Comparison of ENCODE assay signal across 19 cellular contexts in genomic region chr1:244576259-244576892, GRCh38.
DNase-seq lines count a peak whose midpoint lies in the region; ATAC-seq and TF ChIP-seq lines count a peak whose summit lies in the region.
"Had no signal": no experiment of that assay in that cellular context is flagged by ENCODE, and none has a peak within 500 bp of the region (broad histone marks: within the 10 kb centered on the region; RNA-seq: fewer than 3 reads in every experiment).

No MANE protein-coding gene starts in this region.

- H3K27ac Mint-ChIP-seq in activated CD4-positive, alpha-beta memory T cell treated with anti-CD3 and anti-CD28 coated beads, Interleukin-2, amount 10 ng/mL, durations not matched to agents 7 days and 5 days = no peak overlapping the region
- H3K27ac Mint-ChIP-seq: CD4-positive, alpha-beta T cell; HFFc6 had no signal

- no peak for TF ChIP-seq POLR2A in erythroblast (IDR thresholded peaks at IDR 0.05; ENCODE audit: low read length)

- H3K9me3 Mint-ChIP-seq in activated CD4-positive, alpha-beta memory T cell treated with anti-CD3 and anti-CD28 coated beads, Interleukin-2, amount 10 ng/mL, durations not matched to agents 7 days and 5 days = peaks cover 38% of the 10 kb centered on the region

- no peak overlapping the region for H2AFZ ChIP-seq in PC-3 (ENCODE audit: low read length)

- H3K27ac ChIP-seq in HEK293 (ENCODE audit: extremely low read depth, low read depth, low read length) (no peak overlapping the region), PC-3 (ENCODE audit: low read length) (no peak overlapping the region), coronary artery (no peak overlapping the region)
- H3K27ac ChIP-seq: Peyer's patch had no signal

- BruUV-seq in PC-3 (replicated peaks; lab: Mats Ljungman, UMichigan) = no TSS peak

- no peaks in the 10 kb centered on the region for H3K36me3 ChIP-seq in HEK293 (ENCODE audit: control insufficient read depth in 2 of 2, insufficient read depth in 1 of 2, low read length in 2 of 2)
- peaks cover 25% of the 10 kb centered on the region; the same call in 1 of the 2 replicates for H3K36me3 ChIP-seq in PC-3 (ENCODE audit: low read depth, low read length)
- H3K36me3 ChIP-seq: Peyer's patch had no signal

- intact Hi-C loops in PC-3 (cut with micrococcal nuclease) = no loop called here

- TF ChIP-seq CTCF in HEK293 (tag by site-specific recombination; IDR thresholded peaks at IDR 0.05) (no peak), PC-3 (conservative IDR thresholded peaks at IDR 0.05; ENCODE audit: low read depth, low read length) (no peak), coronary artery (IDR thresholded peaks at IDR 0.05) (no peak)

- no peaks in the 10 kb centered on the region for H3K79me2 ChIP-seq in PC-3 (ENCODE audit: low read length)

- H3K4me1 Mint-ChIP-seq in activated CD4-positive, alpha-beta memory T cell treated with anti-CD3 and anti-CD28 coated beads, Interleukin-2, amount 10 ng/mL, durations not matched to agents 7 days and 5 days = no peaks in the 10 kb centered on the region

- H3K27me3 ChIP-seq in PC-3 (ENCODE audit: low read length) = no peaks in the 10 kb centered on the region
- H3K27me3 ChIP-seq: Peyer's patch had no signal

- no peak overlapping the region for H3K9ac ChIP-seq in PC-3 (ENCODE audit: low read length)

- H3K9me2 ChIP-seq in PC-3 (replicated peaks; ENCODE audit: low read length) = no peaks in the 10 kb centered on the region

- H3K36me3 Mint-ChIP-seq in activated CD4-positive, alpha-beta memory T cell treated with anti-CD3 and anti-CD28 coated beads, Interleukin-2, amount 10 ng/mL, durations not matched to agents 7 days and 5 days (ENCODE audit: low read depth) = no peaks in the 10 kb centered on the region

- H3K9me3 ChIP-seq in HEK293 (ENCODE audit: control insufficient read depth, insufficient read depth, low read depth, low read length) = peaks cover 3% of the 10 kb centered on the region; the same call in 1 of the 2 replicates
- H3K9me3 ChIP-seq in PC-3 (ENCODE audit: low read length) = peaks cover 68% of the 10 kb centered on the region

- DNase-seq in ELR (ENCODE audit: low read depth) = peak; percentile 9
- DNase-seq in PC-3 = peak; percentile 21
- DNase-seq in erythroblast (lab: John Stamatoyannopoulos, UW) = peak; percentile 10 to 34
- DNase-seq in NCI-H345 treated with DMSO at 0.1 percent for 48 hours (lab: John Stamatoyannopoulos, UW; ENCODE audit: unreplicated experiment) = no peak
- no peak for DNase-seq in coronary artery (ENCODE audit: low spot score)
- no peak for DNase-seq in activated CD4-positive, alpha-beta memory T cell treated with anti-CD3 and anti-CD28 coated beads, Interleukin-2, amount 10 ng/mL, durations not matched to agents 7 days and 5 days
- DNase-seq: CD4-positive, alpha-beta T cell; COR-L47; GDM1; HFFc6; IMR-90; Kasumi-1; NCI-H1417 treated with DMSO at 0.1 percent for 48 hours; NCI-H187 treated with DMSO at 0.1 percent for 48 hours; NCI-H510A; Peyer's patch; T-helper 1 cell had no signal

- no peak overlapping the region for H3K4me2 ChIP-seq in PC-3 (ENCODE audit: low read length)

- ATAC-seq in PC-3 (no peak), GM19467 (IDR thresholded peaks at IDR 0.05; ENCODE audit: unreplicated experiment) (no peak)

- CTCF ChIA-PET in HEK293 (lab: Yijun Ruan, JAX) = no interaction called here
- CTCF ChIA-PET in PC-3 (lab: Charles Lee) = no interaction called here
- CTCF ChIA-PET in activated CD4-positive, alpha-beta memory T cell treated with anti-CD3 and anti-CD28 coated beads, Interleukin-2, amount 10 ng/mL, durations not matched to agents 7 days and 5 days (lab: Charles Lee) = no interaction called here

- H3K4me3 Mint-ChIP-seq in activated CD4-positive, alpha-beta memory T cell treated with anti-CD3 and anti-CD28 coated beads, Interleukin-2, amount 10 ng/mL, durations not matched to agents 7 days and 5 days = no peak overlapping the region
- H3K4me3 Mint-ChIP-seq: CD4-positive, alpha-beta T cell; HFFc6 had no signal

- H3K4me1 ChIP-seq in HEK293 (ENCODE audit: control insufficient read depth, insufficient read depth, low read length) (no peaks in the 10 kb centered on the region), PC-3 (ENCODE audit: insufficient read depth, low read length) (no peaks in the 10 kb centered on the region)
- H3K4me1 ChIP-seq: Peyer's patch had no signal

- H3K4me3 ChIP-seq in HEK293 (ENCODE audit: low read depth, low read length) (no peak overlapping the region), PC-3 (ENCODE audit: low read length) (no peak overlapping the region), coronary artery (no peak overlapping the region)
- H3K4me3 ChIP-seq: Peyer's patch had no signal

- no peaks in the 10 kb centered on the region for H3F3A ChIP-seq in PC-3 (ENCODE audit: low read length, unreplicated experiment)

- H4K20me1 ChIP-seq in PC-3 (ENCODE audit: low read length) = no peaks in the 10 kb centered on the region

- H3K27me3 Mint-ChIP-seq in activated CD4-positive, alpha-beta memory T cell treated with anti-CD3 and anti-CD28 coated beads, Interleukin-2, amount 10 ng/mL, durations not matched to agents 7 days and 5 days = no peaks in the 10 kb centered on the region
- H3K27me3 Mint-ChIP-seq: CD4-positive, alpha-beta T cell had no signal

- POLR2A ChIA-PET in HEK293 (lab: Yijun Ruan, JAX) = no interaction called here
- POLR2A ChIA-PET in PC-3 (lab: Charles Lee; ENCODE audit: unreplicated experiment) = no interaction called here
- POLR2A ChIA-PET in activated CD4-positive, alpha-beta memory T cell treated with anti-CD3 and anti-CD28 coated beads, Interleukin-2, amount 10 ng/mL, durations not matched to agents 7 days and 5 days (lab: Charles Lee) = no interaction called here

TF ChIP-seq in HEK293, 187 proteins besides CTCF, POLR2A, EP300 and RAD21:
- TF ChIP-seq SETDB1 (IDR thresholded peaks at IDR 0.05; ENCODE audit: insufficient read length, low read length) (peak; percentile 99), ZNF561 (tag by site-specific recombination; IDR thresholded peaks at IDR 0.05; ENCODE audit: borderline replicate concordance) (peak; percentile 93), ZNF292 (tag by site-specific recombination; IDR thresholded peaks at IDR 0.05; ENCODE audit: borderline replicate concordance, low read depth) (no peak), PRDM1 (tag by site-specific recombination; IDR thresholded peaks at IDR 0.05) (no peak)
TF ChIP-seq in HEK293: peak in this region for 2.

Comparison
In these comparisons a context has a peak if more than half of its experiments do, and no peak if none do; other contexts are left out.
1. DNase-seq: peak in ELR (single experiment), PC-3 (single experiment) and erythroblast (2 of 2); none in NCI-H345 treated with DMSO at 0.1 percent for 48 hours (single experiment), coronary artery (single experiment) and activated CD4-positive, alpha-beta memory T cell treated with anti-CD3 and anti-CD28 coated beads, Interleukin-2, amount 10 ng/mL, durations not matched to agents 7 days and 5 days (single experiment).